15 cellular contexts compared by ENCODE assay signal in genomic region chr3:62554264-62554799, GRCh38.
DNase-seq lines count a peak whose midpoint lies in the region; ATAC-seq and TF ChIP-seq lines count a peak whose summit lies in the region.
"Had no signal": no experiment of that assay in that cellular context is flagged by ENCODE, and none has a peak within 500 bp of the region (broad histone marks: within the 10 kb centered on the region; RNA-seq: fewer than 3 reads in every experiment).

No MANE protein-coding gene starts in this region.

- no peak overlapping the region for H3K9ac ChIP-seq in OCI-LY1 (ENCODE audit: low read length)
- H3K9ac ChIP-seq: parathyroid adenoma had no signal

- H3K4me1 Mint-ChIP-seq in stimulated activated memory B cell treated with anti-CD40 and anti-IgM and Interleukin-4, amounts not matched to agents 10 μg/mL and 1 μg/mL and 100 μg/mL, for 72 hours, result no peaks in the 10 kb centered on the region

- H3K4me2 ChIP-seq in OCI-LY1 (ENCODE audit: low read length), result no peak overlapping the region

- TF ChIP-seq CTCF in 22Rv1 (IDR thresholded peaks at IDR 0.05) (peak; percentile 22), GM12864 (IDR thresholded peaks at IDR 0.05; ENCODE audit: low read depth, low read length, missing control alignments) (peak; percentile 17), OCI-LY1 (IDR thresholded peaks at IDR 0.05; ENCODE audit: low read length) (peak; percentile 39), epithelial cell of proximal tubule (conservative IDR thresholded peaks at IDR 0.05; ENCODE audit: low read depth, low read length) (peak; percentile 42), tibial nerve (IDR thresholded peaks at IDR 0.05) (no peak)

- 59 to 63% methylated on average over 3 of the region's 3 CpGs for WGBS in tibial nerve, 2 donors

- H3K9me2 ChIP-seq in OCI-LY1 (ENCODE audit: low read depth, low read length), result no peaks in the 10 kb centered on the region

- no peaks in the 10 kb centered on the region for H3K79me2 ChIP-seq in OCI-LY1 (ENCODE audit: insufficient read depth, low read length)
- H3K79me2 ChIP-seq: parathyroid adenoma had no signal

- H3K4me3 Mint-ChIP-seq in stimulated activated memory B cell treated with anti-CD40 and anti-IgM and Interleukin-4, amounts not matched to agents 10 μg/mL and 1 μg/mL and 100 μg/mL, for 72 hours, result no peak overlapping the region

- no peak overlapping the region for H3K4me3 ChIP-seq in GM12864 (ENCODE audit: low read depth, low read length)
- H3K4me3 ChIP-seq in OCI-LY1 (ENCODE audit: low read depth, low read length, poor library complexity, severe bottlenecking), result no peak overlapping the region
- H3K4me3 ChIP-seq in epithelial cell of proximal tubule (ENCODE audit: low read depth, low read length), result no peak overlapping the region
- H3K4me3 ChIP-seq in tibial nerve, result no peak overlapping the region
- H3K4me3 ChIP-seq: SK-N-MC had no signal

- H3K27ac Mint-ChIP-seq in stimulated activated memory B cell treated with anti-CD40 and anti-IgM and Interleukin-4, amounts not matched to agents 10 μg/mL and 1 μg/mL and 100 μg/mL, for 72 hours, result no peak overlapping the region
- H3K27ac Mint-ChIP-seq: activated naive CD4-positive, alpha-beta T cell treated with anti-CD3 and anti-CD28 coated beads, Interleukin-2, amount 50 U/mL, for 72 hours had no signal

- H3K27me3 Mint-ChIP-seq in stimulated activated memory B cell treated with anti-CD40 and anti-IgM and Interleukin-4, amounts not matched to agents 10 μg/mL and 1 μg/mL and 100 μg/mL, for 72 hours, result no peaks in the 10 kb centered on the region

- H3K36me3 ChIP-seq in OCI-LY1 (ENCODE audit: insufficient read depth, low read length) (no peaks in the 10 kb centered on the region), tibial nerve (no peaks in the 10 kb centered on the region)

- H4K20me1 ChIP-seq in OCI-LY1 (ENCODE audit: insufficient read depth, low read length), result no peaks in the 10 kb centered on the region

- no peak overlapping the region for H3K27ac ChIP-seq in 22Rv1
- H3K27ac ChIP-seq in OCI-LY1 (ENCODE audit: low read depth, low read length, poor library complexity, severe bottlenecking), result no peak overlapping the region
- no peak overlapping the region for H3K27ac ChIP-seq in tibial nerve
- H3K27ac ChIP-seq: HL-60, parathyroid adenoma, SK-N-MC had no signal

- no peaks in the 10 kb centered on the region for H3K4me1 ChIP-seq in OCI-LY1 (ENCODE audit: insufficient read depth, low read length, severe bottlenecking)
- H3K4me1 ChIP-seq in tibial nerve, result no peaks in the 10 kb centered on the region
- H3K4me1 ChIP-seq: parathyroid adenoma had no signal

- no peaks in the 10 kb centered on the region for H3K27me3 ChIP-seq in OCI-LY1 (ENCODE audit: insufficient read depth, low read length)
- no peaks in the 10 kb centered on the region for H3K27me3 ChIP-seq in tibial nerve

- no peak for TF ChIP-seq EP300 in tibial nerve (IDR thresholded peaks at IDR 0.05)

- no peaks in the 10 kb centered on the region for H3K36me3 Mint-ChIP-seq in stimulated activated memory B cell treated with anti-CD40 and anti-IgM and Interleukin-4, amounts not matched to agents 10 μg/mL and 1 μg/mL and 100 μg/mL, for 72 hours
- H3K36me3 Mint-ChIP-seq: activated naive CD4-positive, alpha-beta T cell treated with anti-CD3 and anti-CD28 coated beads, Interleukin-2, amount 50 U/mL, for 72 hours had no signal

- DNase-seq in GM12864 (ENCODE audit: low read depth) (no peak), epithelial cell of proximal tubule (ENCODE audit: low read depth) (no peak), NOMO-1 (lab: John Stamatoyannopoulos, UW; ENCODE audit: unreplicated experiment in 2 of 2) (no peak), tibial nerve (ENCODE audit: low spot score in 2 of 2) (no peak), KBM-7 (no peak)
- DNase-seq: activated CD4-positive, alpha-beta T cell treated with anti-CD3 and anti-CD28 coated beads, Interleukin-2, amount 50 U/mL, for 48 hours; left cardiac atrium; NCI-H1930 had no signal

- no peak overlapping the region for H2AFZ ChIP-seq in OCI-LY1 (ENCODE audit: low read length)
- H2AFZ ChIP-seq: parathyroid adenoma had no signal

- H3K9me3 ChIP-seq in OCI-LY1 (ENCODE audit: low read length) (no peaks in the 10 kb centered on the region), tibial nerve (no peaks in the 10 kb centered on the region)

- H3F3A ChIP-seq in OCI-LY1 (ENCODE audit: insufficient read depth, low read length), result no peaks in the 10 kb centered on the region

- no peaks in the 10 kb centered on the region for H3K9me3 Mint-ChIP-seq in stimulated activated memory B cell treated with anti-CD40 and anti-IgM and Interleukin-4, amounts not matched to agents 10 μg/mL and 1 μg/mL and 100 μg/mL, for 72 hours
- H3K9me3 Mint-ChIP-seq: activated naive CD4-positive, alpha-beta T cell treated with anti-CD3 and anti-CD28 coated beads, Interleukin-2, amount 50 U/mL, for 72 hours had no signal

- no peak for TF ChIP-seq POLR2A in tibial nerve (IDR thresholded peaks at IDR 0.05)

- no peak for ATAC-seq in stimulated activated memory B cell treated with anti-CD40 and anti-IgM and Interleukin-4, amounts not matched to agents 10 μg/mL and 1 μg/mL and 100 μg/mL, for 72 hours
- ATAC-seq: activated naive CD4-positive, alpha-beta T cell treated with anti-CD3 and anti-CD28 coated beads, Interleukin-2, amount 50 U/mL, for 72 hours; left cardiac atrium had no signal

- in situ Hi-C loops in KBM-7 (cut with MboI; ENCODE audit: low pct_unique_long_range_greater_than_20kb, low sequenced_read_pairs), result loop anchor here (25.0 kb wide), 2 partner anchors 217 to 342 kb away; no protein-coding TSS in a partner anchor

Comparison
In these comparisons a context has a peak if more than half of its experiments do, and no peak if none do; other contexts are left out.
1. CTCF ChIP-seq: peak in 22Rv1 (single experiment), GM12864 (single experiment), OCI-LY1 (single experiment) and epithelial cell of proximal tubule (single experiment); none in tibial nerve (0 of 5).